Comparison of ENCODE assay signal across 14 cellular contexts in the genomic region with DNA sequence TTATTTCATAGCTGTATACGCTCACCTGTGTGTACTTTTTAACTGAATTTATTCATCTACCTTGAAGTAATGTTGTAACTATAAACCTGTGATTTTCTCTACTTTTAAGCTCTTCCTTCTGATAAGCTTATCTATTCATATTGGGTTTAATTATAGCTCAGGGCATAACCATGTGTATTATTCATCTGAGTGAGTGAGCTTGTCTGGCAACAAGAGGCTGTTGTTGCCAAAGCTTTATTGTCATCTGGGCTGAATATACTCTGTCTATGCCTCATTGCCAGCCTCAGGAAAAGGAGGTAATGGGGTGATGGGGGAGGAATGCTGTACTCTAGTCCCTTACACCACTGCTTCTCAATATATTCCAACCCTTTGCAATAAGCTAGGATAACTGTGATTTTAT.
DNase-seq lines count a peak whose midpoint lies in the region; FAIRE-seq and TF ChIP-seq lines count a peak whose summit lies in the region.
"Had no signal": no experiment of that assay in that cellular context is flagged by ENCODE, and none has a peak within 500 bp of the region (broad histone marks: within the 10 kb centered on the region; RNA-seq: fewer than 3 reads in every experiment).

No MANE protein-coding gene starts in this region.

- no peak for TF ChIP-seq CTCF in AG09309 (IDR thresholded peaks at IDR 0.05; ENCODE audit: control insufficient read depth, insufficient read depth, low read depth, low read length, missing control alignments)
- TF ChIP-seq CTCF in bronchial epithelial cell (IDR thresholded peaks at IDR 0.05; ENCODE audit: insufficient read depth, low read length, severe bottlenecking), result no peak
- no peak for TF ChIP-seq CTCF in Calu3 (IDR thresholded peaks at IDR 0.05; ENCODE audit: unreplicated experiment)

- no peaks in the 10 kb centered on the region for H3K27me3 ChIP-seq in bronchial epithelial cell (ENCODE audit: control insufficient read depth, insufficient read depth, low read length)
- H3K27me3 ChIP-seq: neutrophil had no signal

- no peak overlapping the region for H3K27ac Mint-ChIP-seq in Calu3 (ENCODE audit: unreplicated experiment)
- H3K27ac Mint-ChIP-seq: activated naive CD4-positive, alpha-beta T cell treated with anti-CD3 and anti-CD28 coated beads, Interleukin-2, amount 50 U/mL, for 24 hours had no signal

- H3K9me3 Mint-ChIP-seq in Calu3 (ENCODE audit: low read depth, unreplicated experiment), result no peaks in the 10 kb centered on the region
- H3K9me3 Mint-ChIP-seq: activated naive CD4-positive, alpha-beta T cell treated with anti-CD3 and anti-CD28 coated beads, Interleukin-2, amount 50 U/mL, for 24 hours had no signal

- peak; percentile 23 for DNase-seq in AG09309 (ENCODE audit: low read depth)
- DNase-seq in LoVo (ENCODE audit: low spot score), result peak; percentile 18
- DNase-seq in bronchial epithelial cell (ENCODE audit: low read depth), result peak; percentile 81
- peak; percentile 56 for DNase-seq in kidney tubule cell (ENCODE audit: low spot score)
- no peak for DNase-seq in D341Med (ENCODE audit: low spot score)
- DNase-seq in Calu3, result no peak
- DNase-seq in ureter (ENCODE audit: low spot score), result no peak
- DNase-seq in activated gamma-delta T cell (lab: John Stamatoyannopoulos, UW), result no peak
- DNase-seq: cortex of kidney, left cardiac atrium, NCI-H524, SHP77 treated with DMSO at 0.1 percent for 48 hours had no signal

- intact Hi-C loops in Calu3 (cut with micrococcal nuclease; ENCODE audit: unreplicated experiment), result no loop called here

- H3K36me3 ChIP-seq in bronchial epithelial cell (ENCODE audit: control insufficient read depth, insufficient read depth, low read length), result no peaks in the 10 kb centered on the region
- H3K36me3 ChIP-seq: neutrophil had no signal

- no peak overlapping the region for H3K4me3 ChIP-seq in AG09309 (ENCODE audit: control insufficient read depth, low read depth, low read length)
- H3K4me3 ChIP-seq in bronchial epithelial cell (ENCODE audit: low read depth, low read length), result no peak overlapping the region

- FAIRE-seq in bronchial epithelial cell (lab: Jason Lieb, UNC), result no peak

- H3K36me3 Mint-ChIP-seq in Calu3 (ENCODE audit: insufficient read depth, unreplicated experiment), result no peaks in the 10 kb centered on the region
- H3K36me3 Mint-ChIP-seq: activated naive CD4-positive, alpha-beta T cell treated with anti-CD3 and anti-CD28 coated beads, Interleukin-2, amount 50 U/mL, for 24 hours had no signal

- CTCF ChIA-PET in Calu3 (lab: Charles Lee), result interaction anchor here (0.6 kb wide), 1 partner anchor 123 kb away, joined by 3 read pairs; no protein-coding TSS in a partner anchor

- BruUV-seq in Calu3 (replicated peaks; lab: Mats Ljungman, UMichigan), result no TSS peak

- H3K4me3 Mint-ChIP-seq in Calu3 (ENCODE audit: low read depth, unreplicated experiment), result no peak overlapping the region
- H3K4me3 Mint-ChIP-seq: activated naive CD4-positive, alpha-beta T cell treated with anti-CD3 and anti-CD28 coated beads, Interleukin-2, amount 50 U/mL, for 24 hours had no signal

- H3K27me3 Mint-ChIP-seq in Calu3 (ENCODE audit: unreplicated experiment), result no peaks in the 10 kb centered on the region
- H3K27me3 Mint-ChIP-seq: activated naive CD4-positive, alpha-beta T cell treated with anti-CD3 and anti-CD28 coated beads, Interleukin-2, amount 50 U/mL, for 24 hours had no signal

- peaks cover 22% of the 10 kb centered on the region for H3K4me1 Mint-ChIP-seq in Calu3 (ENCODE audit: low read depth, unreplicated experiment)

Comparison
In these comparisons a context has a peak if more than half of its experiments do, and no peak if none do; other contexts are left out.
1. DNase-seq: peak in AG09309 (single experiment), LoVo (single experiment), bronchial epithelial cell (single experiment) and kidney tubule cell (single experiment); none in D341Med (single experiment), Calu3 (single experiment), ureter (single experiment) and activated gamma-delta T cell (single experiment).